25 cellular contexts compared by ENCODE assay signal in genomic region chr1:151391079-151391563, GRCh38.
"Had no signal": no experiment of that assay in that cellular context is flagged by ENCODE, and none has a peak within 500 bp of the region (broad histone marks: within the 10 kb centered on the region; RNA-seq: fewer than 3 reads in every experiment).

No MANE protein-coding gene starts in this region.

- H3K4me3 ChIP-seq: SJSA1, SK-N-MC had no signal

- H3K9ac ChIP-seq: KMS-11 had no signal

- H3K4me1 ChIP-seq: SJSA1 had no signal

- H3K9me3 ChIP-seq: SJSA1 had no signal

- FAIRE-seq: RCC 7860 had no signal

- DNase-seq: IMR-90, Kasumi-1, MV-4-11, NCI-H1048, NCI-H1105 treated with DMSO at 0.1 percent for 48 hours, NCI-H1417 treated with DMSO at 0.1 percent for 48 hours, NCI-H146, NCI-H1694 treated with DMSO at 0.1 percent for 48 hours, NCI-H1930, NCI-H2081, NCI-H2171, NCI-H226, NCI-H446, NCI-H510A, NCI-H524 treated with DMSO at 0.1 percent for 48 hours, NCI-H69, NCI-H774, Right ventricle myocardium superior, RPMI8226, SIG-M5 had no signal

- H3K27ac ChIP-seq: HL-60, KMS-11, SJSA1, SK-N-MC had no signal

- H3K27me3 ChIP-seq: SJSA1 had no signal

- H3K36me3 ChIP-seq: SJSA1 had no signal

- H3K4me2 ChIP-seq: KMS-11 had no signal
